In the genomic region with DNA sequence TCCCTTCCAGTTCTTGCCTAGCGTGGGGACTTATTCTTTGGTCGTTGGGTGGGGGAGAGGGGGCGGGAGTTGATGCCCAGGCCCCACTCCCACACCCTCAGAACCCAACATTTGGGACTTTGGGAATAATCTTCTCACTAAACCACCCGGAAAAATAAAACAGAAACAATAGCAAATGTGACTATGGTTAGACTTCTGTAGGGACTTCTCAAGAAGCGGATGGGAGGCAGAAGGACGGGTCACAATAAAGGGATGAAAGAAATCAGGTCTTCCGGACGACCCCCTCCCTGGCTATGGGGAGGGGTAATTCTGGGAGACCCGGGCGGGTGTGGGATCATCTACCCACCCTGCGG, we compare ENCODE assay signal across 9 cellular contexts. TPM values are rescaled to one million over a fixed set of nuclear protein-coding genes. Genes with fewer than 3 reads are reported as not detected.
DNase-seq lines count a peak whose midpoint lies in the region; ATAC-seq and TF ChIP-seq lines count a peak whose summit lies in the region.
"Had no signal": no experiment of that assay in that cellular context is flagged by ENCODE, and none has a peak within 500 bp of the region (broad histone marks: within the 10 kb centered on the region; RNA-seq: fewer than 3 reads in every experiment).

No MANE protein-coding gene starts in this region.

- H3F3A ChIP-seq in neural progenitor cell (ENCODE audit: low read depth): peaks cover 24% of the 10 kb centered on the region

- peaks cover 9 to 45% (median 34%) of the 10 kb centered on the region in 11 experiments; a peak in 19 of 22 replicates for H3K27me3 ChIP-seq in BLaER1 treated with 17β-estradiol and CSF1 and Interleukin-3, amounts not matched to agents 10 nM and 100 nM
- peaks cover 71% of the 10 kb centered on the region for H3K27me3 ChIP-seq in neural progenitor cell

- H3K27ac Mint-ChIP-seq in neural progenitor cell: no peak overlapping the region

- H3K9me3 ChIP-seq in BLaER1 treated with 17β-estradiol and CSF1 and Interleukin-3, amounts not matched to agents 10 nM and 100 nM (replicated peaks in 1 of 11): no peaks in the 10 kb centered on the region
- H3K9me3 ChIP-seq in KOPT-K1 (ENCODE audit: insufficient read depth, low read length, poor library complexity, severe bottlenecking) (no peaks in the 10 kb centered on the region), neural progenitor cell (ENCODE audit: low read depth) (no peaks in the 10 kb centered on the region)
- H3K9me3 ChIP-seq: prostate gland had no signal

- in situ Hi-C loops in ACHN (cut with HindIII; ENCODE audit: low pct_ligation_motif_present, low pct_unique_long_range_greater_than_20kb, low sequenced_read_pairs): no loop called here

- TF ChIP-seq CTCF in neural progenitor cell (IDR thresholded peaks at IDR 0.05): no peak

- H3K4me3 Mint-ChIP-seq in neural progenitor cell: peak overlapping the region; percentile 81

- H3K27me3 Mint-ChIP-seq in neural progenitor cell (ENCODE audit: insufficient read depth, low read depth): peaks cover 27% of the 10 kb centered on the region

- H3K4me2 ChIP-seq in BLaER1 treated with 17β-estradiol and CSF1 and Interleukin-3, amounts not matched to agents 10 nM and 100 nM: peak overlapping the region; percentile 86 to 97 (median 95)
- peak overlapping the region; percentile 96 for H3K4me2 ChIP-seq in neural progenitor cell

- H3K4me1 Mint-ChIP-seq in neural progenitor cell: peaks cover 23% of the 10 kb centered on the region

- H4K20me1 ChIP-seq in BLaER1 treated with 17β-estradiol and CSF1 and Interleukin-3, amounts not matched to agents 10 nM and 100 nM: no peaks in the 10 kb centered on the region; a peak in 1 of 22 replicates
- no peaks in the 10 kb centered on the region for H4K20me1 ChIP-seq in neural progenitor cell (ENCODE audit: low read depth)

- peak overlapping the region in 10 of 11 experiments; percentile 32 to 79 (median 72); a peak in 18 of 22 replicates for H3K9ac ChIP-seq in BLaER1 treated with 17β-estradiol and CSF1 and Interleukin-3, amounts not matched to agents 10 nM and 100 nM
- no peak overlapping the region for H3K9ac ChIP-seq in neural progenitor cell

- H3K79me2 ChIP-seq in neural progenitor cell (ENCODE audit: low read depth): no peaks in the 10 kb centered on the region

- no peaks in the 10 kb centered on the region for H3K36me3 ChIP-seq in BLaER1 treated with 17β-estradiol and CSF1 and Interleukin-3, amounts not matched to agents 10 nM and 100 nM
- H3K36me3 ChIP-seq in KOPT-K1 (ENCODE audit: insufficient read depth, low read length): no peaks in the 10 kb centered on the region
- H3K36me3 ChIP-seq in neural progenitor cell: no peaks in the 10 kb centered on the region
- H3K36me3 ChIP-seq: prostate gland had no signal

- no peak for DNase-seq in neural progenitor cell (ENCODE audit: low spot score)
- DNase-seq in ACHN: no peak
- DNase-seq in anterior cingulate cortex (lab: John Stamatoyannopoulos, UW): no peak
- DNase-seq in head of caudate nucleus: no peak

- no peaks in the 10 kb centered on the region for H3K9me3 Mint-ChIP-seq in neural progenitor cell

- no peaks in the 10 kb centered on the region for H3K36me3 Mint-ChIP-seq in neural progenitor cell

- H3K27ac ChIP-seq in BLaER1 treated with 17β-estradiol and CSF1 and Interleukin-3, amounts not matched to agents 10 nM and 100 nM: peak overlapping the region in 9 of 11 experiments; percentile 24 to 79 (median 70); a peak in 15 of 22 replicates
- H3K27ac ChIP-seq in KOPT-K1 (ENCODE audit: low read depth, low read length, poor library complexity, severe bottlenecking) (peak overlapping the region; percentile 52), cingulate gyrus (ENCODE audit: low read depth, low read length) (peak overlapping the region; percentile 65), neural progenitor cell (no peak overlapping the region)
- H3K27ac ChIP-seq: prostate gland had no signal

- intact Hi-C loops in head of caudate nucleus (cut with DNase I): loop anchor here (5.0 kb wide), 1 partner anchor 150 kb away; no protein-coding TSS in a partner anchor

- peak overlapping the region; percentile 32 to 60 (median 51); a peak in 18 of 20 replicates for H3K4me3 ChIP-seq in BLaER1 treated with 17β-estradiol and CSF1 and Interleukin-3, amounts not matched to agents 10 nM and 100 nM
- peak overlapping the region; percentile 53 for H3K4me3 ChIP-seq in neural progenitor cell

- peak overlapping the region; percentile 92 for H2AFZ ChIP-seq in neural progenitor cell (replicated peaks)

- peaks cover 32 to 80% (median 49%) of the 10 kb centered on the region in 10 experiments for H3K4me1 ChIP-seq in BLaER1 treated with 17β-estradiol and CSF1 and Interleukin-3, amounts not matched to agents 10 nM and 100 nM
- H3K4me1 ChIP-seq in neural progenitor cell: peaks cover 12% of the 10 kb centered on the region

- ATAC-seq in GM18519 (IDR thresholded peaks at IDR 0.05; ENCODE audit: low FRiP score, unreplicated experiment): no peak

RNA-seq across cellular contexts. Expression of gene SMUG1, which starts 28.5 kb away (rescaled TPM):
- total RNA-seq in neural progenitor cell (ENCODE audit: low replicate concordance): 42.9 and 49.4 TPM in 2 replicates
